In genomic region chr12:64621257-64621942, GRCh38 we compare ENCODE assay signal across 8 cellular contexts. TPM values are rescaled to one million over a fixed set of nuclear protein-coding genes. Genes with fewer than 3 reads are reported as not detected.
DNase-seq lines count a peak whose midpoint lies in the region; ATAC-seq and TF ChIP-seq lines count a peak whose summit lies in the region.

No MANE protein-coding gene starts in this region.

- peaks cover 6 to 20% of the 10 kb centered on the region in 2 donors for H3K4me1 ChIP-seq in gastrocnemius medialis

- H3K4me3 Mint-ChIP-seq in activated T-cell treated with anti-CD3 and anti-CD28 coated beads, Interleukin-2, amount 50 U/mL, for 72 hours: no peak overlapping the region

- no peaks in the 10 kb centered on the region for H3K27me3 ChIP-seq in gastrocnemius medialis

- intact Hi-C loops in gastrocnemius medialis (cut with DNase I; ENCODE audit: low total_unique reads): no loop called here

- no peak overlapping the region for H3K27ac ChIP-seq in gastrocnemius medialis

- no peak for TF ChIP-seq POLR2A in gastrocnemius medialis (IDR thresholded peaks at IDR 0.05)

- H3K4me3 ChIP-seq in GM12875 (ENCODE audit: low read depth, low read length) (peak overlapping the region; percentile 29), fibroblast of pulmonary artery (replicated peaks; ENCODE audit: low read depth, low read length) (no peak overlapping the region), gastrocnemius medialis (no peak overlapping the region)

- H3K27me3 Mint-ChIP-seq in activated T-cell treated with anti-CD3 and anti-CD28 coated beads, Interleukin-2, amount 50 U/mL, for 72 hours (ENCODE audit: low read depth): no peaks in the 10 kb centered on the region

- in situ Hi-C loops in KBM-7 (cut with MboI; ENCODE audit: low pct_unique_long_range_greater_than_20kb, low sequenced_read_pairs): no loop called here
- in situ Hi-C loops in gastrocnemius medialis (cut with MboI; ENCODE audit: low sequenced_read_pairs in 4 of 4): no loop called here

- no peaks in the 10 kb centered on the region for H3K36me3 ChIP-seq in gastrocnemius medialis

- peaks cover 63% of the 10 kb centered on the region for H3K4me1 Mint-ChIP-seq in activated T-cell treated with anti-CD3 and anti-CD28 coated beads, Interleukin-2, amount 50 U/mL, for 72 hours (ENCODE audit: low read depth)

- no peak for TF ChIP-seq CTCF in GM12875 (IDR thresholded peaks at IDR 0.05; ENCODE audit: borderline replicate concordance, insufficient read depth, low read depth, low read length)
- no peak for TF ChIP-seq CTCF in fibroblast of pulmonary artery (IDR thresholded peaks at IDR 0.05; ENCODE audit: low read length, missing control alignments)
- TF ChIP-seq CTCF in gastrocnemius medialis (IDR thresholded peaks at IDR 0.05 in 4 of 5, conservative IDR thresholded peaks at IDR 0.05 in 1 of 5): no peak

- ATAC-seq in GM21619 (IDR thresholded peaks at IDR 0.05; ENCODE audit: unreplicated experiment): peak; percentile 60
- no peak for ATAC-seq in activated T-cell treated with anti-CD3 and anti-CD28 coated beads, Interleukin-2, amount 50 U/mL, for 72 hours (replicated peaks in 1 of 2)
- ATAC-seq in gastrocnemius medialis: no peak

- DNase-seq in KBM-7 (peak; percentile 50), fibroblast of pulmonary artery (ENCODE audit: low read depth) (peak; percentile 50), DMS153 treated with DMSO at 0.1 percent for 48 hours (lab: John Stamatoyannopoulos, UW; ENCODE audit: unreplicated experiment) (no peak), inferior parietal cortex (ENCODE audit: extremely low spot score) (no peak), gastrocnemius medialis (no peak)
- DNase-seq in activated T-cell treated with anti-CD3 and anti-CD28 coated beads, Interleukin-2, amount 50 U/mL, for 72 hours: no peak

- no peak overlapping the region for H3K27ac Mint-ChIP-seq in activated T-cell treated with anti-CD3 and anti-CD28 coated beads, Interleukin-2, amount 50 U/mL, for 72 hours

- no peaks in the 10 kb centered on the region for H3K9me3 Mint-ChIP-seq in activated T-cell treated with anti-CD3 and anti-CD28 coated beads, Interleukin-2, amount 50 U/mL, for 72 hours

- peaks cover 0 to 2% of the 10 kb centered on the region in 2 donors for H3K36me3 Mint-ChIP-seq in activated T-cell treated with anti-CD3 and anti-CD28 coated beads, Interleukin-2, amount 50 U/mL, for 72 hours (ENCODE audit: insufficient read depth in 2 of 2)

- no peaks in the 10 kb centered on the region for H3K9me3 ChIP-seq in gastrocnemius medialis

RNA-seq across cellular contexts. Expression of gene RASSF3, which starts 11.1 kb away (rescaled TPM):
- total RNA-seq in activated T-cell treated with anti-CD3 and anti-CD28 coated beads, Interleukin-2, amount 50 U/mL, for 72 hours: 10 to 100 TPM; 40.3 to 42.4 TPM
- total RNA-seq in gastrocnemius medialis: 10 to 100 TPM in 1 of 4 donors, 1 to 10 TPM in 3; 5.2 to 11.5 (median 7.0) TPM

Comparison
In these comparisons a context has a peak if more than half of its experiments do, and no peak if none do; other contexts are left out.
1. DNase-seq: peak in KBM-7 (single experiment) and fibroblast of pulmonary artery (single experiment); none in activated T-cell treated with anti-CD3 and anti-CD28 coated beads, Interleukin-2, amount 50 U/mL, for 72 hours (0 of 2), DMS153 treated with DMSO at 0.1 percent for 48 hours (single experiment), inferior parietal cortex (single experiment) and gastrocnemius medialis (0 of 2).